In the genomic region with DNA sequence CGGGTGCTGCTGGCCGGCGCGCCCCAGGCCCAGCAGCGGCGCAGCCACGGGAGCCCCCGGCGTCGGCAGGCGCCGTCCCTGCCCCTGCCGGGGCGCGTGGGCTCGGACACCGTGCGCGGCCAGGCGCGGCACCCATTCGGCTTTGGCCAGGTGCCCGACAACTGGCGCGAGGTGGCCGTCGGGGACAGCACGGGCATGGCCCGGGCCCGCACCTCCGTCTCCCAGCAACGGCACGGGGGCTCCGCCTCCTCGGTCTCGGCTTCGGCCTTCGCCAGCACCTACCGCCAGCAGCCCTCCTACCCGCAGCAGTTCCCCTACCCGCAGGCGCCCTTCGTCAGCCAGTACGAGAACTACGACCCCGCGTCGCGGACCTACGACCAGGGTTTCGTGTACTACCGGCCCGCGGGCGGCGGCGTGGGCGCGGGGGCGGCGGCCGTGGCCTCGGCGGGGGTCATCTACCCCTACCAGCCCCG, we compare ENCODE assay signal across 8 cellular contexts. TPM values are rescaled to one million over a fixed set of nuclear protein-coding genes. Genes with fewer than 3 reads are reported as not detected.
A peak's percentile ranks its signal among the peaks of the same experiment; 100 is the strongest.
DNase-seq lines count a peak whose midpoint lies in the region; ATAC-seq and TF ChIP-seq lines count a peak whose summit lies in the region.
"Had no signal": no experiment of that assay in that cellular context is flagged by ENCODE, and none has a peak within 500 bp of the region (broad histone marks: within the 10 kb centered on the region; RNA-seq: fewer than 3 reads in every experiment).

No MANE protein-coding gene starts in this region.

- H3K27me3 ChIP-seq in HAP-1 (ENCODE audit: low read depth) (no peaks in the 10 kb centered on the region), spleen (replicated peaks in 1 of 7) (peaks cover 0 to 65% (median 17%) of the 10 kb centered on the region in 7 donors)

- ATAC-seq in GM18867 (IDR thresholded peaks at IDR 0.05; ENCODE audit: unreplicated experiment) (no peak), GM21723 (IDR thresholded peaks at IDR 0.05; ENCODE audit: unreplicated experiment) (no peak)

- H3K4me1 ChIP-seq in HAP-1 (peaks cover 27% of the 10 kb centered on the region), spleen (peaks cover 16 to 93% (median 56%) of the 10 kb centered on the region in 6 donors)

- H3K27ac ChIP-seq in RWPE1 (peak overlapping the region; percentile 86), spleen (peak overlapping the region; percentile 35 to 88 (median 76))

- TF ChIP-seq CTCF in RWPE1 (conservative IDR thresholded peaks at IDR 0.05; ENCODE audit: low read depth) (no peak), astrocyte of the cerebellum (IDR thresholded peaks at IDR 0.05; ENCODE audit: low read depth, low read length, missing control alignments) (no peak), spleen (IDR thresholded peaks at IDR 0.05 in 8 of 11, conservative IDR thresholded peaks at IDR 0.05 in 3 of 11) (no peak)

- H3K36me3 ChIP-seq in HAP-1 (replicated peaks) (no peaks in the 10 kb centered on the region), spleen (no peaks in the 10 kb centered on the region)

- CTCF ChIA-PET in RWPE1 (lab: Yijun Ruan, JAX): interaction anchor here (0.6 to 2.1 kb wide), 10 partner anchors 9 to 688 kb away, joined by 3 to 8 read pairs (median 3); partner anchors contain the start of genes CLK3 and PML

- DNase-seq in HAP-1 (ENCODE audit: low spot score in 2 of 2) (peak; percentile 59 to 84), RWPE1 (ENCODE audit: low spot score) (peak; percentile 50), astrocyte of the cerebellum (ENCODE audit: low read depth) (no peak), iPS-NIHi11 (ENCODE audit: low spot score) (peak; percentile 84), spleen (peak; percentile 91)

- WGBS in spleen, 5 donors: 0 to 3% (median 2%) methylated on average over 2 to 65 of the region's 65 CpGs; no CpG with 5 or more reads in 1 of the 5 donors

- POLR2A ChIA-PET in RWPE1 (lab: Yijun Ruan, JAX; ENCODE audit: low non-redundant PET): interaction anchor here (0.6 to 0.7 kb wide), 3 partner anchors 9 to 314 kb away, joined by 3 to 7 read pairs (median 5); no protein-coding TSS in a partner anchor

- in situ Hi-C loops in HAP-1 (cut with MboI; ENCODE audit: low sequenced_read_pairs): no loop called here
- in situ Hi-C loops in astrocyte of the cerebellum (cut with HindIII; ENCODE audit: low sequenced_read_pairs): no loop called here

- peak overlapping the region; percentile 56 for H3K4me3 ChIP-seq in HAP-1
- peak overlapping the region; percentile 80 for H3K4me3 ChIP-seq in astrocyte of the cerebellum (ENCODE audit: low read depth, low read length)
- peak overlapping the region; percentile 41 to 85 (median 55) for H3K4me3 ChIP-seq in spleen

- intact Hi-C loops in spleen (cut with DNase I; ENCODE audit: low total_unique reads): no loop called here

- no peaks in the 10 kb centered on the region for H3K9me3 ChIP-seq in HAP-1
- no peaks in the 10 kb centered on the region for H3K9me3 ChIP-seq in spleen

- no peak for TF ChIP-seq POLR2A in spleen (IDR thresholded peaks at IDR 0.05)

RNA-seq across cellular contexts. Expression of gene LOXL1, which starts 0.8 kb away (rescaled TPM):
- total RNA-seq in spleen: 1 to 10 TPM; 3.3 to 9.4 (median 6.4) TPM
- 10 to 100 TPM in 1 of 3 donors, 1 to 10 TPM in 2; 7.9 to 11.3 (median 9.4) TPM for polyA plus RNA-seq in spleen

RNA-seq across cellular contexts. Expression of gene TBC1D21, which starts 53.7 kb away (rescaled TPM):
- total RNA-seq in spleen: not detected
- polyA plus RNA-seq in spleen: not detected
- total RNA-seq: T-helper 2 cell treated with Interferon-gamma antibody and Interleukin-4, amounts not matched to agents 100 ng/mL and 5 ng/mL, for 36 hours had no signal
